Comparison of ENCODE assay signal across 32 cellular contexts in genomic region chr10:129280103-129280502, GRCh38.
"Had no signal": no experiment of that assay in that cellular context is flagged by ENCODE, and none has a peak within 500 bp of the region (broad histone marks: within the 10 kb centered on the region; RNA-seq: fewer than 3 reads in every experiment).

No MANE protein-coding gene starts in this region.

- ATAC-seq: activated CD4-positive, CD25-positive, alpha-beta regulatory T cell treated with anti-CD3 and anti-CD28 coated beads, Interleukin-2, amount 50 U/mL, for 24 hours; activated CD8-positive, alpha-beta T cell treated with anti-CD3 and anti-CD28 coated beads for 36 hours; activated T-cell treated with anti-CD3 and anti-CD28 coated beads, Interleukin-2, amount 50 U/mL, for 4 hours; activated T-helper 17 cell treated with anti-CD3 and anti-CD28 coated beads, Interleukin-2, amount 50 U/mL, for 72 hours; body of pancreas; esophagus mucosa; T-helper 17 cell had no signal

- H3K4me3 Mint-ChIP-seq: activated B cell treated with CpG ODN at 0.5 μM for 24 hours; activated CD8-positive, alpha-beta T cell treated with anti-CD3 and anti-CD28 coated beads for 36 hours; activated naive CD8-positive, alpha-beta T cell; activated T-cell treated with anti-CD3 and anti-CD28 coated beads, Interleukin-2, amount 50 U/mL, for 4 hours; activated T-helper 17 cell treated with anti-CD3 and anti-CD28 coated beads, Interleukin-2, amount 50 U/mL, for 72 hours; central memory CD8-positive, alpha-beta T cell; dendritic cell treated with granulocyte-macrophage colony-stimulating factor and Interleukin-4, amounts not matched to agents 40 ng/mL and 50 ng/mL, for 4 days; endodermal cell; T-helper 17 cell; T-helper 2 cell treated with Interferon-gamma antibody and Interleukin-4, amounts not matched to agents 5 μg/mL and 100 μg/mL, for 36 hours had no signal

- H3K4me1 ChIP-seq: body of pancreas had no signal

- H3K4me1 Mint-ChIP-seq: activated B cell treated with CpG ODN at 0.5 μM for 24 hours; activated T-helper 17 cell treated with anti-CD3 and anti-CD28 coated beads, Interleukin-2, amount 50 U/mL, for 72 hours; central memory CD8-positive, alpha-beta T cell; endodermal cell had no signal

- H3K27me3 ChIP-seq: cardiac muscle cell had no signal

- H3K27ac Mint-ChIP-seq: activated B cell treated with CpG ODN at 0.5 μM for 24 hours; activated CD8-positive, alpha-beta T cell treated with anti-CD3 and anti-CD28 coated beads for 36 hours; activated naive CD8-positive, alpha-beta T cell; activated T-helper 17 cell treated with anti-CD3 and anti-CD28 coated beads, Interleukin-2, amount 50 U/mL, for 72 hours; dendritic cell treated with granulocyte-macrophage colony-stimulating factor and Interleukin-4, amounts not matched to agents 40 ng/mL and 50 ng/mL, for 4 days; endodermal cell; T-helper 17 cell; T-helper 2 cell treated with Interferon-gamma antibody and Interleukin-4, amounts not matched to agents 5 μg/mL and 100 μg/mL, for 36 hours had no signal

- H3K36me3 ChIP-seq: cardiac muscle cell, WERI-Rb-1 had no signal

- H3K4me3 ChIP-seq: body of pancreas, cardiac muscle cell, coronary artery, dorsolateral prefrontal cortex had no signal

- H3K9me3 Mint-ChIP-seq: T-helper 2 cell treated with Interferon-gamma antibody and Interleukin-4, amounts not matched to agents 5 μg/mL and 100 μg/mL, for 36 hours had no signal

- H3K9me3 ChIP-seq: body of pancreas had no signal

- DNase-seq: activated B cell treated with CpG ODN at 0.5 μM for 24 hours; activated CD4-positive, alpha-beta T cell treated with anti-CD3 and anti-CD28 coated beads for 48 hours; activated CD4-positive, alpha-beta T cell treated with anti-CD3 and anti-CD28 coated beads, Interleukin-2, amount 50 U/mL, for 1 hour; activated CD4-positive, alpha-beta T cell treated with anti-CD3 and anti-CD28 coated beads, Interleukin-2, amount 50 U/mL, for 48 hours; activated CD8-positive, alpha-beta memory T cell treated with anti-CD3 and anti-CD28 coated beads for 24 hours; activated CD8-positive, alpha-beta T cell treated with anti-CD3 and anti-CD28 coated beads for 36 hours; activated effector memory CD4-positive, alpha-beta T cell treated with Interleukin-2 at 50 U/mL for 16 hours; activated gamma-delta T cell treated with Interleukin-2 at 50 U/mL for 16 hours; activated naive CD4-positive, alpha-beta T cell treated with anti-CD3 and anti-CD28 coated beads, Interleukin-2, amount 50 U/mL, for 16 hours; activated naive CD4-positive, alpha-beta T cell treated with Interleukin-2 at 50 U/mL for 16 hours; activated T-cell treated with anti-CD3 and anti-CD28 coated beads, Interleukin-2, amount 50 U/mL, for 4 hours; amniotic stem cell; anterior cingulate cortex; body of pancreas; dorsolateral prefrontal cortex; effector memory CD4-positive, alpha-beta T cell; endodermal cell; foreskin fibroblast; glutamatergic neuron; T-helper 1 cell; T-helper 17 cell; T1000; WERI-Rb-1 had no signal

- H3K27ac ChIP-seq: body of pancreas, cardiac muscle cell, coronary artery, dorsolateral prefrontal cortex, WERI-Rb-1 had no signal
